In genomic region chr6:159682265-159682664, GRCh38 we compare ENCODE assay signal across 25 cellular contexts. TPM values are rescaled to one million over a fixed set of nuclear protein-coding genes. Genes with fewer than 3 reads are reported as not detected.
DNase-seq lines count a peak whose midpoint lies in the region; ATAC-seq and TF ChIP-seq lines count a peak whose summit lies in the region.
"Had no signal": no experiment of that assay in that cellular context is flagged by ENCODE, and none has a peak within 500 bp of the region (broad histone marks: within the 10 kb centered on the region; RNA-seq: fewer than 3 reads in every experiment).

No MANE protein-coding gene starts in this region.

- no peak for DNase-seq in stimulated activated naive CD8-positive, alpha-beta T cell treated with anti-CD3 and anti-CD28 coated beads, Interleukin-15, amount 100 ng/mL, for 72 hours
- no peak for DNase-seq in stimulated activated naive CD8-positive, alpha-beta T cell treated with anti-CD3 and anti-CD28 coated beads, Interleukin-15, Interleukin-2, amounts not matched to agents 100 U/mL and 50 U/mL, for 24 hours
- DNase-seq in SJSA1 (ENCODE audit: low read depth in 1 of 2, low spot score in 2 of 2) (peak in 1 of 2 experiments; percentile 54), fibroblast of villous mesenchyme (ENCODE audit: low read depth) (peak; percentile 70), superior temporal gyrus (ENCODE audit: extremely low spot score) (no peak)
- no peak for DNase-seq in activated CD4-positive, CD25-positive, alpha-beta regulatory T cell (lab: John Stamatoyannopoulos, UW)
- DNase-seq: activated CD8-positive, alpha-beta memory T cell treated with anti-CD3 and anti-CD28 coated beads for 24 hours; activated naive CD8-positive, alpha-beta T cell treated with anti-CD3 and anti-CD28 coated beads, Interleukin-2, amount 10 ng/mL, durations not matched to agents 7 days and 5 days; body of pancreas; cerebellar nuclear complex; foreskin melanocyte; left cardiac atrium; mesendoderm; MG63; NCI-H1417; NCI-H2107; NCI-H446 treated with DMSO at 0.1 percent for 48 hours; occipital lobe; T-helper 9 cell; testis had no signal

- H3K27ac Mint-ChIP-seq in stimulated activated naive CD8-positive, alpha-beta T cell treated with anti-CD3 and anti-CD28 coated beads, Interleukin-15, amount 100 ng/mL, for 72 hours: peak overlapping the region in 1 of 2 donors; percentile 19
- H3K27ac Mint-ChIP-seq: activated naive CD8-positive, alpha-beta T cell treated with anti-CD3 and anti-CD28 coated beads, Interleukin-2, amount 10 ng/mL, durations not matched to agents 7 days and 5 days; stimulated activated memory B cell treated with anti-CD40 and anti-IgM and Interleukin-4, amounts not matched to agents 10 μg/mL and 1 μg/mL and 100 μg/mL, for 72 hours had no signal

- no peaks in the 10 kb centered on the region for H3K27me3 Mint-ChIP-seq in stimulated activated naive CD8-positive, alpha-beta T cell treated with anti-CD3 and anti-CD28 coated beads, Interleukin-15, amount 100 ng/mL, for 72 hours
- H3K27me3 Mint-ChIP-seq: activated naive CD8-positive, alpha-beta T cell treated with anti-CD3 and anti-CD28 coated beads, Interleukin-2, amount 10 ng/mL, durations not matched to agents 7 days and 5 days; IgD-negative memory B cell; stimulated activated memory B cell treated with anti-CD40 and anti-IgM and Interleukin-4, amounts not matched to agents 10 μg/mL and 1 μg/mL and 100 μg/mL, for 72 hours had no signal

- no peak for TF ChIP-seq CTCF in fibroblast of villous mesenchyme (IDR thresholded peaks at IDR 0.05; ENCODE audit: insufficient read depth, low read depth, low read length)

- peak overlapping the region; percentile 52 for H3K27ac ChIP-seq in SJSA1
- H3K27ac ChIP-seq: testis had no signal

- no peak overlapping the region for H3K4me3 ChIP-seq in SJSA1
- H3K4me3 ChIP-seq in fibroblast of villous mesenchyme (ENCODE audit: low read depth, low read length): no peak overlapping the region
- H3K4me3 ChIP-seq: body of pancreas, MG63, testis had no signal

- ATAC-seq in stimulated activated naive CD8-positive, alpha-beta T cell treated with anti-CD3 and anti-CD28 coated beads, Interleukin-15, amount 100 ng/mL, for 72 hours: peak; percentile 62
- ATAC-seq in stimulated activated naive CD8-positive, alpha-beta T cell treated with anti-CD3 and anti-CD28 coated beads, Interleukin-15, Interleukin-2, amounts not matched to agents 100 U/mL and 50 U/mL, for 24 hours: no peak
- ATAC-seq in GM21717 (IDR thresholded peaks at IDR 0.05; ENCODE audit: unreplicated experiment): no peak
- ATAC-seq: body of pancreas; HCT116; left cardiac atrium; stimulated activated memory B cell treated with anti-CD40 and anti-IgM and Interleukin-4, amounts not matched to agents 10 μg/mL and 1 μg/mL and 100 μg/mL, for 72 hours had no signal

- H3K36me3 ChIP-seq in SJSA1: peaks cover 43% of the 10 kb centered on the region

- H3K27me3 ChIP-seq in SJSA1 (replicated peaks): no peaks in the 10 kb centered on the region
- H3K27me3 ChIP-seq: body of pancreas, MG63, testis had no signal

- no peak overlapping the region for H3K4me3 Mint-ChIP-seq in stimulated activated naive CD8-positive, alpha-beta T cell treated with anti-CD3 and anti-CD28 coated beads, Interleukin-15, amount 100 ng/mL, for 72 hours
- H3K4me3 Mint-ChIP-seq: activated naive CD8-positive, alpha-beta T cell treated with anti-CD3 and anti-CD28 coated beads, Interleukin-2, amount 10 ng/mL, durations not matched to agents 7 days and 5 days; activated T-helper 1 cell treated with anti-CD3 and anti-CD28 coated beads, Interleukin-12 subunit alpha, Interleukin-12 subunit beta, Interleukin-2, Interleukin-4 antibody, amounts not matched to agents 30 ng/mL and 10 ng/mL and 1 ng/mL, durations not matched to agents 14 hours and 24 hours and 36 hours; stimulated activated memory B cell treated with anti-CD40 and anti-IgM and Interleukin-4, amounts not matched to agents 10 μg/mL and 1 μg/mL and 100 μg/mL, for 72 hours had no signal

- H3K4me1 ChIP-seq in SJSA1 (replicated peaks): peaks cover 40% of the 10 kb centered on the region
- H3K4me1 ChIP-seq: testis had no signal

- no peaks in the 10 kb centered on the region for H3K9me3 Mint-ChIP-seq in stimulated activated naive CD8-positive, alpha-beta T cell treated with anti-CD3 and anti-CD28 coated beads, Interleukin-15, amount 100 ng/mL, for 72 hours
- H3K9me3 Mint-ChIP-seq: activated naive CD8-positive, alpha-beta T cell treated with anti-CD3 and anti-CD28 coated beads, Interleukin-2, amount 10 ng/mL, durations not matched to agents 7 days and 5 days; activated T-helper 1 cell treated with anti-CD3 and anti-CD28 coated beads, Interleukin-12 subunit alpha, Interleukin-12 subunit beta, Interleukin-2, Interleukin-4 antibody, amounts not matched to agents 30 ng/mL and 10 ng/mL and 1 ng/mL, durations not matched to agents 14 hours and 24 hours and 36 hours; IgD-negative memory B cell; stimulated activated memory B cell treated with anti-CD40 and anti-IgM and Interleukin-4, amounts not matched to agents 10 μg/mL and 1 μg/mL and 100 μg/mL, for 72 hours had no signal

- H3K4me1 Mint-ChIP-seq in stimulated activated naive CD8-positive, alpha-beta T cell treated with anti-CD3 and anti-CD28 coated beads, Interleukin-15, amount 100 ng/mL, for 72 hours: peaks cover 29% of the 10 kb centered on the region

- H3K9me3 ChIP-seq in SJSA1 (replicated peaks): no peaks in the 10 kb centered on the region
- H3K9me3 ChIP-seq: body of pancreas, MG63, testis had no signal

RNA-seq across cellular contexts. Expression of gene SOD2, which starts 10.8 kb away (rescaled TPM):
- total RNA-seq in SJSA1 (2014; rRNA removed; shearing (Covaris generic)): 81.6 and 102 TPM in 2 replicates
- total RNA-seq in fibroblast of villous mesenchyme: 200 and 775 TPM in 2 replicates

RNA-seq across cellular contexts. Expression of gene WTAP, which starts 45.0 kb away (rescaled TPM):
- total RNA-seq in SJSA1 (2014; rRNA removed; shearing (Covaris generic)): 91.4 and 111 TPM in 2 replicates
- total RNA-seq in fibroblast of villous mesenchyme: 89.5 and 159 TPM in 2 replicates
